In genomic region chr6:128870751-128871150, GRCh38 we compare ENCODE assay signal across 24 cellular contexts.
"Had no signal": no experiment of that assay in that cellular context is flagged by ENCODE, and none has a peak within 500 bp of the region (broad histone marks: within the 10 kb centered on the region; RNA-seq: fewer than 3 reads in every experiment).

No MANE protein-coding gene starts in this region.

- H3K9me3 ChIP-seq: Peyer's patch, SJSA1 had no signal

- H3K27ac ChIP-seq: Peyer's patch, RWPE1, SJSA1 had no signal

- H3K4me3 ChIP-seq: Peyer's patch, SJSA1 had no signal

- ATAC-seq: activated T-helper 17 cell treated with anti-CD3 and anti-CD28 coated beads, Interleukin-2, amount 50 U/mL, for 72 hours; SK-N-SH treated with all-trans-retinoic acid at 6 μM for 48 hours had no signal

- H3K36me3 ChIP-seq: Peyer's patch, SJSA1 had no signal

- H3K27me3 ChIP-seq: Peyer's patch, SJSA1 had no signal

- H3K4me1 ChIP-seq: Peyer's patch, SJSA1 had no signal

- DNase-seq: activated B cell treated with CpG ODN at 0.5 μM for 24 hours; activated CD4-positive, alpha-beta memory T cell treated with anti-CD3 and anti-CD28 coated beads, Interleukin-2, amount 10 ng/mL, durations not matched to agents 7 days and 5 days; activated CD4-positive, alpha-beta T cell treated with anti-CD3 and anti-CD28 coated beads for 1 hour; activated CD4-positive, alpha-beta T cell treated with anti-CD3 and anti-CD28 coated beads, Interleukin-2, amount 10 ng/mL, durations not matched to agents 7 days and 5 days; activated gamma-delta T cell; activated naive CD4-positive, alpha-beta T cell treated with anti-CD3 and anti-CD28 coated beads for 36 hours; activated T-cell treated with anti-CD3 and anti-CD28 coated beads for 4 hours; activated T-cell treated with anti-CD3 and anti-CD28 coated beads, Interleukin-2, amount 50 U/mL, for 48 hours; caudate nucleus; MM.1S; NCI-H1105 treated with DMSO at 0.1 percent for 48 hours; NCI-H1436 treated with DMSO at 0.1 percent for 48 hours; NCI-H187 treated with DMSO at 0.1 percent for 48 hours; NCI-H2081 treated with DMSO at 0.1 percent for 48 hours; NCI-H446; NCI-H526; NCI-H774; Peyer's patch; Right ventricle myocardium superior; T-helper 9 cell had no signal
